Comparison of ENCODE assay signal across 9 cellular contexts in the genomic region with DNA sequence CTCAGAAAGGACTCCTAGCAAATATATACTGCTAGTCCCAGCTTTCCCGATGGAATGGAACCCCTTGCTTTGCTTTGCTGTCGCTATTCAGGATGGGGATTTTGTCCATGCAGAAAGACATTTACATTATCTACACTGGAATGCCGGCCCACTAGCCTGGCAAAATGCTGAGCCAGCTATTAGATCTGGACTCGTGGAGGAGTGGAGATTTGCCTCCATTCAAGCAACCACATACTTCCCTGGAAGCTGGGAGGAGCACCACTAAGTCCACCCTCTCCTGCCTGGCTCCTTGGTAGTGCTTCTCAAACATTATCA. TPM values are rescaled to one million over a fixed set of nuclear protein-coding genes. Genes with fewer than 3 reads are reported as not detected.
DNase-seq lines count a peak whose midpoint lies in the region; ATAC-seq, FAIRE-seq and TF ChIP-seq lines count a peak whose summit lies in the region.
"Had no signal": no experiment of that assay in that cellular context is flagged by ENCODE, and none has a peak within 500 bp of the region (broad histone marks: within the 10 kb centered on the region; RNA-seq: fewer than 3 reads in every experiment).

No MANE protein-coding gene starts in this region.

- ATAC-seq in A549 (no peak), GM21360 (IDR thresholded peaks at IDR 0.05; ENCODE audit: unreplicated experiment) (no peak), GM18517 (IDR thresholded peaks at IDR 0.05; ENCODE audit: unreplicated experiment) (no peak)
- no peak for ATAC-seq in naive thymus-derived CD8-positive, alpha-beta T cell

- POLR2A ChIA-PET in A549 (lab: Yijun Ruan, JAX): interaction anchor here (0.6 kb wide), 1 partner anchor 23 kb away, joined by 4 read pairs; no protein-coding TSS in a partner anchor
- POLR2A ChIA-PET in naive thymus-derived CD8-positive, alpha-beta T cell (lab: Charles Lee): interaction anchor here (0.7 to 2.3 kb wide), 7 partner anchors 9 to 182 kb away, joined by 3 to 14 read pairs (median 5); a partner anchor contains a TSS

- TF ChIP-seq CTCF in A549 (IDR thresholded peaks at IDR 0.05): no peak

- DNase-seq in A549 (ENCODE audit: low read depth in 1 of 2, low spot score in 1 of 2) (no peak), GM19239 (ENCODE audit: insufficient read length, low spot score) (no peak), amniotic epithelial cell (ENCODE audit: low read depth) (peak; percentile 17), mesenteric fat pad (ENCODE audit: low spot score) (no peak), NCI-H1436 (lab: John Stamatoyannopoulos, UW) (no peak)
- DNase-seq in naive thymus-derived CD8-positive, alpha-beta T cell: no peak
- DNase-seq: GOT3 had no signal

- WGBS in A549 (ENCODE audit: missing lambda C conversion rate): 84% methylated on average over 4 of the region's 4 CpGs

- no peaks in the 10 kb centered on the region for H3K9me3 ChIP-seq in A549

- CTCF ChIA-PET in A549 (lab: Yijun Ruan, JAX): interaction anchor here (1.0 to 2.6 kb wide), 10 partner anchors 10 to 70 kb away, joined by 3 to 21 read pairs (median 7); a partner anchor contains a TSS

- peak overlapping the region; percentile 45; the same call in 2 of the 3 replicates for H3K4me3 ChIP-seq in A549

- TF ChIP-seq RAD21 in A549 (conservative IDR thresholded peaks at IDR 0.05 in 1 of 2, IDR thresholded peaks at IDR 0.05 in 1 of 2): no peak

- H3K4me1 ChIP-seq in A549: peaks cover 10% of the 10 kb centered on the region; the same call in 2 of the 3 replicates

- TF ChIP-seq POLR2A in A549 (IDR thresholded peaks at IDR 0.05; ENCODE audit: low read length): no peak

- H3K27me3 Mint-ChIP-seq in naive thymus-derived CD8-positive, alpha-beta T cell: no peaks in the 10 kb centered on the region

- H3K9me3 Mint-ChIP-seq in naive thymus-derived CD8-positive, alpha-beta T cell: peaks cover 0 to 3% (median 0%) of the 10 kb centered on the region in 9 donors

- H3K36me3 Mint-ChIP-seq in naive thymus-derived CD8-positive, alpha-beta T cell: no peaks in the 10 kb centered on the region

- FAIRE-seq in A549 (lab: Jason Lieb, UNC) (no peak), GM19239 (lab: Jason Lieb, UNC) (peak; percentile 40)

- H3K4me3 Mint-ChIP-seq in naive thymus-derived CD8-positive, alpha-beta T cell: peak overlapping the region; percentile 61 to 84 (median 70)

- H3K4me2 ChIP-seq in A549: peak overlapping the region; percentile 76

- peak overlapping the region; percentile 78 to 94 for H3K27ac ChIP-seq in A549

- TF ChIP-seq EP300 in A549 (IDR thresholded peaks at IDR 0.05): no peak

- H3K27ac Mint-ChIP-seq in naive thymus-derived CD8-positive, alpha-beta T cell: peak overlapping the region in 7 of 10 donors; percentile 13 to 86 (median 69)

- H3K4me1 Mint-ChIP-seq in naive thymus-derived CD8-positive, alpha-beta T cell: peaks cover 7 to 27% (median 17%) of the 10 kb centered on the region in 4 donors

TF ChIP-seq in A549, 52 proteins besides CTCF, POLR2A, EP300 and RAD21:
- no peak for TF ChIP-seq CHD2 (IDR thresholded peaks at IDR 0.05; ENCODE audit: low read length, partially characterized antibody)
- no peak for TF ChIP-seq CBX2 (IDR thresholded peaks at IDR 0.05; ENCODE audit: borderline replicate concordance, low read depth)
- TF ChIP-seq MAFK (IDR thresholded peaks at IDR 0.05; ENCODE audit: partially characterized antibody): peak; percentile 75
- no peak for TF ChIP-seq KDM1A (IDR thresholded peaks at IDR 0.05; ENCODE audit: low read depth)
TF ChIP-seq in A549: peak in this region for 1.

RNA-seq across cellular contexts. Expression of a gene that starts 24.1 kb away (rescaled TPM):
- polyA plus RNA-seq in A549 (2011; rRNA removed): 0.15 and 0.18 TPM in 2 replicates
- polyA plus RNA-seq in A549 (2012; cell fraction: cytosol; rRNA removed): 0.70 and 1.0 TPM in 2 replicates
- 0.76 and 0.82 TPM in 2 replicates for polyA plus RNA-seq in A549 (2012; cell fraction: nucleus; rRNA removed)
- 0.74 to 0.77 TPM (median 0.75 TPM) in 3 replicates for polyA plus RNA-seq in A549 (2017; fragmentation: RNase III; extraction: RNeasy Plus Mini Kit Qiagen cat#74134 plus additional on column Dnase treatment)
- 0.10 and 0.21 TPM in 2 replicates for polyA minus RNA-seq in A549 (2011; rRNA and poly(A)+ RNA removed)
- total RNA-seq in naive thymus-derived CD8-positive, alpha-beta T cell: not detected
- polyA plus RNA-seq in naive thymus-derived CD8-positive, alpha-beta T cell: not detected
- total RNA-seq in mesenteric fat pad: 5.6 TPM

RNA-seq across cellular contexts. Expression of a gene that starts 59.9 kb away (rescaled TPM):
- polyA plus RNA-seq in A549 (2011; rRNA removed) (not detected in 2 replicates), A549 (2017; fragmentation: RNase III; extraction: RNeasy Plus Mini Kit Qiagen cat#74134 plus additional on column Dnase treatment) (not detected in 3 replicates)
- not detected in 2 replicates for polyA plus RNA-seq in A549 (2012; cell fraction: cytosol; rRNA removed)
- polyA plus RNA-seq in A549 (2012; cell fraction: nucleus; rRNA removed): not detected in 2 replicates
- polyA minus RNA-seq in A549 (2011; rRNA and poly(A)+ RNA removed): not detected in 2 replicates
- total RNA-seq in naive thymus-derived CD8-positive, alpha-beta T cell: not detected
- under 1 TPM in 2 of 3 donors, not detected in 1; 0.13 to 0.47 TPM for polyA plus RNA-seq in naive thymus-derived CD8-positive, alpha-beta T cell
- total RNA-seq in mesenteric fat pad: 9.6 TPM
